In the genomic region with DNA sequence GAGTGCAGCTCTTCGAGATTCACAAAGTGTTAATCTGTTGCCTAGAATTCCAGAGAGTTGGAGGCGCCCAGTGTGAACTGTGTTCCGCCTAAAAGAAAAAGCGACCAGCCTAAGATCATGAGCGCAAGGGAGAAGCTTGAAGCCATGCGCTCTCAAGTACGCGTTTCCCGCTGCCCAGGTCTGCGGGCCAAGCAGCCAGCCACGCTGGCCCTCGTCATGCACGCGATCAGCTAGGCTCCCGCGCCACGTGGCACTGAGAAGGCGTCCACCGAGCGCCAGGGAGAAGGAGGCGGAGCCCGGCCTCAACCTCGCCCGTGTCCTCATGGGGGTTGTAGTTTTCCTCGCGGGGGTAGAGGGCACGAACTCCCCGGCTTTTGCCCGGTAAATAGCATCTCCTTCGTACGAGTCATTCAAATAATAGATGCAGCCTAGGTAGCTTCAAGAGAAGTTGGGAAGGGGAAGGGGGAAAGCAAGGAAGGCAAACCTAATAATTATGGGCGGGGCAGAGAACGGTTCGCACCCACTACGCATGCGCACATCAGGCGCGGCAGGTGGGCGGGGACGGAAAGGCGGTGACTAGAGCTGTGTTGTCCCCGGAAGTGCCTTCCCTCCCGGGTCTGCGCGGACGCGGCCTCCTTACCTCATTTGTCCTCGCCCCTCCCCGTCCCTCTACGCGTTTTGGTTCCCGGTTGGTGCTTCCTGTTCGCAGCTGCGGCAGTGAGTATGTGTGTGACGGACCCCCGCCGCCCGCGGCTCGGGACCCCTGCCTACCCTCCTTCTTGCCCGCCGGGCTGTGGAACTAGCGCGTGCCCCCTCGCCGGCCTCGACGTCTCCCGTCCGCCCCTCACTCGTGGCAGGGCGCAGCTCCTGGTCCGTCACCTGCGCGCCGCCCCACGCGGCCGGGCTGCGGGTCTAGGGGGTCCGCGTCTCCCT, we compare ENCODE assay signal across 8 cellular contexts. TPM values are rescaled to one million over a fixed set of nuclear protein-coding genes. Genes with fewer than 3 reads are reported as not detected.
DNase-seq lines count a peak whose midpoint lies in the region; ATAC-seq and TF ChIP-seq lines count a peak whose summit lies in the region.

Gene ZCCHC7, plus strand, starts transcription at position 668 of the 933 bp plus-strand sequence.

- H3K4me3 Mint-ChIP-seq in activated CD4-positive, alpha-beta T cell treated with anti-CD3 and anti-CD28 coated beads for 36 hours, result peak within 1 kb of the TSS; percentile 80

- H3K36me3 Mint-ChIP-seq in activated CD4-positive, alpha-beta T cell treated with anti-CD3 and anti-CD28 coated beads for 36 hours (ENCODE audit: low read depth), result peaks cover 12% of the 10 kb centered on the region

- H3K27ac Mint-ChIP-seq in activated CD4-positive, alpha-beta T cell treated with anti-CD3 and anti-CD28 coated beads for 36 hours, result peak within 1 kb of the TSS; percentile 96

- peak; percentile 91 for ATAC-seq in HG03442 (IDR thresholded peaks at IDR 0.05; ENCODE audit: unreplicated experiment)
- ATAC-seq in activated CD4-positive, alpha-beta T cell treated with anti-CD3 and anti-CD28 coated beads for 36 hours, result peak; percentile 98

- CTCF ChIA-PET in activated CD4-positive, alpha-beta T cell treated with anti-CD3 and anti-CD28 coated beads for 36 hours (lab: Charles Lee), result interaction anchor here (0.6 to 1.6 kb wide), 5 partner anchors 8 to 291 kb away, joined by 3 to 6 read pairs (median 4); no protein-coding TSS in a partner anchor

- peak within 1 kb of the TSS; percentile 82 for H3K4me3 ChIP-seq in choroid plexus epithelial cell (ENCODE audit: low read depth, low read length)

- H3K4me1 Mint-ChIP-seq in activated CD4-positive, alpha-beta T cell treated with anti-CD3 and anti-CD28 coated beads for 36 hours, result peaks cover 31% of the 10 kb centered on the region

- intact Hi-C loops in activated CD4-positive, alpha-beta T cell treated with anti-CD3 and anti-CD28 coated beads for 36 hours (cut with DNase I, micrococcal nuclease), result loop anchor here (1.0 to 5.0 kb wide), 12 partner anchors 41 to 720 kb away; partner anchors contain the start of genes GRHPR (in 2 of the 2), POLR1E (in 1 of the 2), RNF38 (in 1 of the 2) and TOMM5 (in 1 of the 2)

- H3K9me3 Mint-ChIP-seq in activated CD4-positive, alpha-beta T cell treated with anti-CD3 and anti-CD28 coated beads for 36 hours (ENCODE audit: low read depth), result peaks cover 2% of the 10 kb centered on the region

- POLR2A ChIA-PET in activated CD4-positive, alpha-beta T cell treated with anti-CD3 and anti-CD28 coated beads for 36 hours (lab: Charles Lee), result interaction anchor here (0.6 to 1.1 kb wide), 6 partner anchors 15 to 401 kb away, joined by 3 to 9 read pairs (median 4); no protein-coding TSS in a partner anchor

- TF ChIP-seq CTCF in choroid plexus epithelial cell (conservative IDR thresholded peaks at IDR 0.05; ENCODE audit: low read depth, low read length), result no peak

- DNase-seq in Ammon's horn (ENCODE audit: low spot score), result peak; percentile 98
- DNase-seq in GM19238 (ENCODE audit: insufficient read length, low spot score), result peak; percentile 85
- DNase-seq in NCI-H524 (lab: John Stamatoyannopoulos, UW), result peak; percentile 88 to 92
- peak; percentile 98 for DNase-seq in activated CD4-positive, alpha-beta T cell treated with anti-CD3 and anti-CD28 coated beads for 36 hours
- peak; percentile 96 for DNase-seq in choroid plexus epithelial cell (ENCODE audit: low read depth)
- peak; percentile 95 for DNase-seq in kidney glomerular epithelial cell (lab: John Stamatoyannopoulos, UW)
- DNase-seq in stimulated activated CD4-positive, alpha-beta T cell treated with anti-CD3 and anti-CD28 coated beads, Interleukin-1b, Interleukin-23, amount 100 ng/mL, for 1 hour (ENCODE audit: low read depth in 2 of 2), result peak; percentile 94

- no peaks in the 10 kb centered on the region for H3K27me3 Mint-ChIP-seq in activated CD4-positive, alpha-beta T cell treated with anti-CD3 and anti-CD28 coated beads for 36 hours

RNA-seq across cellular contexts. Expression of gene ZCCHC7, which starts in this region (rescaled TPM):
- 10 to 100 TPM; 29.9 to 50.2 TPM for total RNA-seq in activated CD4-positive, alpha-beta T cell treated with anti-CD3 and anti-CD28 coated beads for 36 hours

Comparison
In these comparisons a context has a peak if more than half of its experiments do, and no peak if none do; other contexts are left out.
1. Peak in every context shown above with its lines: DNase-seq, ATAC-seq and H3K4me3 ChIP-seq.